Comparison of ENCODE assay signal across 15 cellular contexts in genomic region chr10:13820591-13821377, GRCh38.
DNase-seq lines count a peak whose midpoint lies in the region; TF ChIP-seq lines count a peak whose summit lies in the region.
"Had no signal": no experiment of that assay in that cellular context is flagged by ENCODE, and none has a peak within 500 bp of the region (broad histone marks: within the 10 kb centered on the region; RNA-seq: fewer than 3 reads in every experiment).

No MANE protein-coding gene starts in this region.

- H2BK15ac ChIP-seq in mesendoderm (replicated peaks; ENCODE audit: low read depth), result no peak overlapping the region

- H3K4me3 ChIP-seq in DOHH2 (ENCODE audit: low read length), result no peak overlapping the region
- H3K4me3 ChIP-seq in mesendoderm (ENCODE audit: low read length), result no peak overlapping the region
- H3K4me3 ChIP-seq: SJSA1 had no signal

- peaks cover 45% of the 10 kb centered on the region for H3K4me1 ChIP-seq in DOHH2 (ENCODE audit: control insufficient read depth, low read length)
- no peaks in the 10 kb centered on the region for H3K4me1 ChIP-seq in mesendoderm (ENCODE audit: control insufficient read depth, low read depth, low read length)

- H4K5ac ChIP-seq in mesendoderm (ENCODE audit: low read length), result no peak overlapping the region

- TF ChIP-seq CTCF in DOHH2 (IDR thresholded peaks at IDR 0.05; ENCODE audit: low read depth, low read length, poor library complexity, severe bottlenecking) (no peak), glutamatergic neuron (IDR thresholded peaks at IDR 0.05; ENCODE audit: partially characterized antibody, unreplicated experiment) (no peak), nephron progenitor cell (IDR thresholded peaks at IDR 0.05) (no peak)

- DNase-seq in NCI-H2171 (lab: John Stamatoyannopoulos, UW), result peak; percentile 32
- peak; percentile 77 for DNase-seq in glutamatergic neuron
- DNase-seq in nephron progenitor cell, result peak; percentile 21
- no peak for DNase-seq in mesendoderm
- no peak for DNase-seq in activated T-cell treated with anti-CD3 and anti-CD28 coated beads, Interleukin-2, amount 50 U/mL, for 24 hours
- DNase-seq in mesenteric fat pad (ENCODE audit: low spot score), result no peak
- DNase-seq: activated B cell treated with CpG ODN at 0.5 μM for 24 hours; activated T-cell treated with anti-CD3 and anti-CD28 coated beads for 4 hours; esophagus squamous epithelium; KBM-7; NCI-H146; stimulated activated CD4-positive, alpha-beta T cell treated with anti-CD3 and anti-CD28 coated beads, Interleukin-4, amount 100 ng/mL, for 1 hour had no signal

- no peak overlapping the region for H2BK120ac ChIP-seq in mesendoderm (ENCODE audit: low read depth, low read length)

- peaks cover 7% of the 10 kb centered on the region for H3K9me3 ChIP-seq in DOHH2 (ENCODE audit: control insufficient read depth, insufficient read depth, low read length)
- H3K9me3 ChIP-seq: SJSA1 had no signal

- peak overlapping the region; percentile 29 for H3K4me2 ChIP-seq in DOHH2 (ENCODE audit: low read length)
- no peak overlapping the region for H3K4me2 ChIP-seq in mesendoderm (ENCODE audit: low read length)

- no peak overlapping the region for H3K23ac ChIP-seq in mesendoderm (ENCODE audit: low read length)

- H3K9me3 Mint-ChIP-seq in glutamatergic neuron (ENCODE audit: unreplicated experiment) (peaks cover 21% of the 10 kb centered on the region), nephron progenitor cell (peaks cover 30% of the 10 kb centered on the region)
- peaks cover 11% of the 10 kb centered on the region for H3K9me3 Mint-ChIP-seq in activated T-cell treated with anti-CD3 and anti-CD28 coated beads, Interleukin-2, amount 50 U/mL, for 24 hours

- H3K27ac ChIP-seq in DOHH2 (ENCODE audit: low read depth, low read length) (no peak overlapping the region), mesendoderm (ENCODE audit: low read depth, low read length) (no peak overlapping the region)
- H3K27ac ChIP-seq: SJSA1 had no signal

- H3F3A ChIP-seq in DOHH2 (ENCODE audit: control insufficient read depth, insufficient read depth), result no peaks in the 10 kb centered on the region

- H3K36me3 Mint-ChIP-seq in glutamatergic neuron (ENCODE audit: unreplicated experiment), result peaks cover 8% of the 10 kb centered on the region
- H3K36me3 Mint-ChIP-seq in nephron progenitor cell (ENCODE audit: low read depth), result peaks cover 33% of the 10 kb centered on the region
- no peaks in the 10 kb centered on the region for H3K36me3 Mint-ChIP-seq in activated T-cell treated with anti-CD3 and anti-CD28 coated beads, Interleukin-2, amount 50 U/mL, for 24 hours (ENCODE audit: low read depth)
- H3K36me3 Mint-ChIP-seq: CD14-positive monocyte had no signal

- no CpG with 5 or more reads among the region's 21 CpGs for WGBS in mesendoderm (ENCODE audit: extremely low coverage, insufficient coverage, low lambda C conversion rate)

- H3K36me3 ChIP-seq in DOHH2 (ENCODE audit: control insufficient read depth, low read length), result no peaks in the 10 kb centered on the region
- no peaks in the 10 kb centered on the region for H3K36me3 ChIP-seq in mesendoderm (ENCODE audit: control insufficient read depth, insufficient read depth, low read length)
- H3K36me3 ChIP-seq: esophagus squamous epithelium, SJSA1 had no signal

- no peaks in the 10 kb centered on the region for H3K79me2 ChIP-seq in DOHH2 (ENCODE audit: control insufficient read depth, low read length)
- no peaks in the 10 kb centered on the region for H3K79me2 ChIP-seq in mesendoderm (ENCODE audit: control insufficient read depth, insufficient read depth, low read length)

- H2AK5ac ChIP-seq in mesendoderm (ENCODE audit: low read length), result no peak overlapping the region

- H3K4me3 Mint-ChIP-seq in glutamatergic neuron (ENCODE audit: unreplicated experiment) (peak overlapping the region; percentile 63), nephron progenitor cell (no peak overlapping the region)
- no peak overlapping the region for H3K4me3 Mint-ChIP-seq in activated T-cell treated with anti-CD3 and anti-CD28 coated beads, Interleukin-2, amount 50 U/mL, for 24 hours
- H3K4me3 Mint-ChIP-seq: activated B cell treated with CpG ODN at 0.5 μM for 24 hours had no signal

- H4K8ac ChIP-seq in mesendoderm (ENCODE audit: low read depth, low read length), result no peak overlapping the region

- no peaks in the 10 kb centered on the region for H3K9me2 ChIP-seq in DOHH2 (replicated peaks; ENCODE audit: control insufficient read depth, low read length)

- H3K4ac ChIP-seq in mesendoderm (ENCODE audit: low read depth, low read length), result no peak overlapping the region

- H3K4me1 Mint-ChIP-seq in glutamatergic neuron (ENCODE audit: low read depth, unreplicated experiment) (peaks cover 42% of the 10 kb centered on the region), nephron progenitor cell (peaks cover 41% of the 10 kb centered on the region)
- H3K4me1 Mint-ChIP-seq in activated T-cell treated with anti-CD3 and anti-CD28 coated beads, Interleukin-2, amount 50 U/mL, for 24 hours (ENCODE audit: low read depth), result peaks cover 11% of the 10 kb centered on the region
- H3K4me1 Mint-ChIP-seq: CD14-positive monocyte had no signal

- no peak overlapping the region for H3K18ac ChIP-seq in mesendoderm (ENCODE audit: low read length)

- H3K27me3 Mint-ChIP-seq in glutamatergic neuron (ENCODE audit: unreplicated experiment) (peaks cover 13% of the 10 kb centered on the region), nephron progenitor cell (ENCODE audit: low read depth, poor library complexity) (peaks cover 24% of the 10 kb centered on the region)
- peaks cover 3% of the 10 kb centered on the region for H3K27me3 Mint-ChIP-seq in activated T-cell treated with anti-CD3 and anti-CD28 coated beads, Interleukin-2, amount 50 U/mL, for 24 hours

- H2BK5ac ChIP-seq in mesendoderm (ENCODE audit: low read length), result no peak overlapping the region

- H3K9ac ChIP-seq in mesendoderm (ENCODE audit: low read length), result no peak overlapping the region

- no peak overlapping the region for H3K56ac ChIP-seq in mesendoderm (ENCODE audit: low read length)

- H3K79me1 ChIP-seq in mesendoderm (ENCODE audit: low read length), result peaks cover 2% of the 10 kb centered on the region

- peak overlapping the region; percentile 88 for H3K27ac Mint-ChIP-seq in glutamatergic neuron (ENCODE audit: unreplicated experiment)
- no peak overlapping the region for H3K27ac Mint-ChIP-seq in nephron progenitor cell
- H3K27ac Mint-ChIP-seq in activated T-cell treated with anti-CD3 and anti-CD28 coated beads, Interleukin-2, amount 50 U/mL, for 24 hours, result no peak overlapping the region
- H3K27ac Mint-ChIP-seq: activated B cell treated with CpG ODN at 0.5 μM for 24 hours had no signal

- H3K27me3 ChIP-seq in DOHH2 (ENCODE audit: control insufficient read depth, low read length), result peaks cover 10% of the 10 kb centered on the region; the same call in 1 of the 2 replicates
- no peaks in the 10 kb centered on the region for H3K27me3 ChIP-seq in mesendoderm (ENCODE audit: insufficient read depth, low read length, poor library complexity)
- H3K27me3 ChIP-seq: SJSA1 had no signal

- H4K20me1 ChIP-seq in DOHH2 (ENCODE audit: control insufficient read depth, insufficient read depth, low read depth, low read length), result no peaks in the 10 kb centered on the region

Comparison
In these comparisons a context has a peak if more than half of its experiments do, and no peak if none do; other contexts are left out.
1. DNase-seq: peak in NCI-H2171 (single experiment), glutamatergic neuron (single experiment) and nephron progenitor cell (single experiment); none in mesendoderm (single experiment), activated T-cell treated with anti-CD3 and anti-CD28 coated beads, Interleukin-2, amount 50 U/mL, for 24 hours (single experiment) and mesenteric fat pad (single experiment).